In genomic region chr14:68939893-68940613, GRCh38 we compare ENCODE assay signal across 8 cellular contexts. TPM values are rescaled to one million over a fixed set of nuclear protein-coding genes. Genes with fewer than 3 reads are reported as not detected.
A peak's percentile ranks its signal among the peaks of the same experiment; 100 is the strongest.
DNase-seq lines count a peak whose midpoint lies in the region; ATAC-seq, FAIRE-seq and TF ChIP-seq lines count a peak whose summit lies in the region.

No MANE protein-coding gene starts in this region.

- H3K9ac ChIP-seq in kidney (ENCODE audit: low read length in 2 of 2), result no peak overlapping the region

- H3K4me3 ChIP-seq in kidney (ENCODE audit: low read length in 2 of 2) (no peak overlapping the region), stomach (no peak overlapping the region)

- intact Hi-C loops in kidney (cut with DNase I) (no loop called here), stomach (cut with DNase I; ENCODE audit: low total_unique reads) (no loop called here)

- WGBS in stomach, 5 donors, result 31 to 50% (median 33%) methylated on average over 5 to 9 of the region's 9 CpGs

- H3K27ac ChIP-seq in kidney (ENCODE audit: low read depth in 2 of 2, low read length in 2 of 2) (peak overlapping the region; percentile 76 to 82), stomach (peak overlapping the region; percentile 49 to 91 (median 85))

- TF ChIP-seq EP300 in stomach (IDR thresholded peaks at IDR 0.05), result peak; percentile 73

- FAIRE-seq in kidney (lab: Jason Lieb, UNC), result no peak

- ATAC-seq in GM21390 (IDR thresholded peaks at IDR 0.05; ENCODE audit: unreplicated experiment), result no peak

- CTCF ChIA-PET in GM10248 (lab: Yijun Ruan, JAX), result interaction anchor here (0.8 to 1.9 kb wide), 5 partner anchors 14 to 29 kb away, joined by 3 to 6 read pairs (median 3); no protein-coding TSS in a partner anchor

- no peaks in the 10 kb centered on the region for H3K27me3 ChIP-seq in stomach

- peaks cover 27 to 32% of the 10 kb centered on the region in 2 donors for H3K4me1 ChIP-seq in kidney (ENCODE audit: control insufficient read depth in 1 of 2, insufficient read depth in 1 of 2, low read depth in 1 of 2, low read length in 2 of 2)
- peaks cover 83 to 100% (median 93%) of the 10 kb centered on the region in 4 donors for H3K4me1 ChIP-seq in stomach

- DNase-seq in HT1080 (ENCODE audit: low read depth) (peak; percentile 97), astrocyte of the hippocampus (ENCODE audit: low read depth, low spot score) (peak; percentile 99), kidney (peak; percentile 96), stomach (peak; percentile 48), NOMO-1 treated with dmso at 0.1 percent for 144 hours (lab: John Stamatoyannopoulos, UW; ENCODE audit: unreplicated experiment) (no peak), GM10266 (ENCODE audit: extremely low spot score) (no peak), GM10248 (ENCODE audit: extremely low spot score) (no peak)

- no peaks in the 10 kb centered on the region for H3K36me3 ChIP-seq in kidney (ENCODE audit: control insufficient read depth in 1 of 2, insufficient read depth in 2 of 2, low read length in 2 of 2)
- H3K36me3 ChIP-seq in stomach, result no peaks in the 10 kb centered on the region

- TF ChIP-seq CTCF in kidney (IDR thresholded peaks at IDR 0.05; ENCODE audit: borderline replicate concordance, extremely low read depth, insufficient read depth), result no peak
- TF ChIP-seq CTCF in stomach (IDR thresholded peaks at IDR 0.05), result no peak
- no peak for TF ChIP-seq CTCF in GM10266 (IDR thresholded peaks at IDR 0.05; ENCODE audit: control insufficient read depth, insufficient read depth, low read depth, missing control alignments)
- TF ChIP-seq CTCF in GM10248 (IDR thresholded peaks at IDR 0.05; ENCODE audit: control extremely low read depth, extremely low read depth, low read depth, missing control alignments), result no peak

- H3K9me3 ChIP-seq in kidney (ENCODE audit: control insufficient read depth in 1 of 2, low read length in 2 of 2) (no peaks in the 10 kb centered on the region), stomach (no peaks in the 10 kb centered on the region)

- POLR2A ChIA-PET in GM10248 (lab: Yijun Ruan, JAX), result no interaction called here

- TF ChIP-seq POLR2A in stomach (IDR thresholded peaks at IDR 0.05), result no peak

RNA-seq across cellular contexts. Expression of gene ACTN1, which starts 39.0 kb away (rescaled TPM):
- total RNA-seq in HT1080 (2014; rRNA removed; shearing (Covaris generic)), result 198 and 266 TPM in 2 replicates
- polyA plus RNA-seq in HT1080 (2015; cell fraction: cytosol; rRNA removed), result 238 and 271 TPM in 2 replicates
- polyA plus RNA-seq in HT1080 (2015; cell fraction: nucleus; rRNA removed), result 680 and 735 TPM in 2 replicates
- total RNA-seq in kidney, result 184 TPM
- polyA plus RNA-seq in kidney (ENCODE audit: insufficient read depth, low read depth, low replicate concordance), result 20.1 TPM
- total RNA-seq in stomach, result 100 to 1,000 TPM; 191 to 504 (median 237) TPM
- 10 to 100 TPM; 25.7 to 87.7 (median 43.6) TPM for polyA plus RNA-seq in stomach

Comparison
In these comparisons a context has a peak if more than half of its experiments do, and no peak if none do; other contexts are left out.
1. DNase-seq: peak in HT1080 (single experiment), astrocyte of the hippocampus (single experiment), kidney (single experiment) and stomach (single experiment); none in NOMO-1 treated with dmso at 0.1 percent for 144 hours (single experiment), GM10266 (single experiment) and GM10248 (single experiment).